In the genomic region with DNA sequence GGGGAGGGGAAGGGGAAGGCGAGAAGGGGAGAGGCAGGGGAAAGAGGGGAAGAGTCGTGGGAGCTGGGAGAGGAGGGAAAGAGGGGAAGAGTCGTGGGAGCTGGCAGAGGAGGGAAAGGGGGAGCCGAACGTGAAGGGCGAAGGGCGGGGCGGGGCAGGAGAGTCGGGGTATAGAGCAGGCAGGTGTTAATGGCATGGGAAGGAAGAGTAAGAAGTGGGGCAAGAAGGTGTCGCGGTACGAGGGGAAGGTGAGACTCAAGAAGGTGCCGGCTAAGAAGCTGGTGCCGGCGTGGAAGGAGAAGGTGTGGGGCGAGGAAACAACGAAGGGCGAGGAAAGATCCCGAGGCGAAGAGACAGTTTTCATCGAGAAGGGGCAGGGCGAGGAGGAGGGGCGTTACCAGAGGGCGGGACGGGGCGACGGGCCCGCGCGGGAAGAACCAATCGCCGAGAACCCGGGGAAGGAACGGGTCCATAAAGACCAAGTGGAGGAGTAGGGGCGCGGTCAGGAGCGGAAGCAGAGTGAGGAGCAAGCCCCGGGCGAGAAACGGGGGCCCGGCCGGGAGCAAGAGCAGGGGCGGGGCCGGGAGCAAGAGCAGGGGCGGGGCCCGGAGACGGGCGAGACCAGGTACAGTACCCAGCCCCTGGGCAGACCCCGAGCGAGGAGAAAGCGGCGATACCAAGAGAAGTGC, we compare ENCODE assay signal across 8 cellular contexts. TPM values are rescaled to one million over a fixed set of nuclear protein-coding genes. Genes with fewer than 3 reads are reported as not detected.
DNase-seq lines count a peak whose midpoint lies in the region; ATAC-seq, FAIRE-seq and TF ChIP-seq lines count a peak whose summit lies in the region.

No MANE protein-coding gene starts in this region.

- H3K9ac ChIP-seq in HepG2 (ENCODE audit: insufficient read depth, low read depth, low read length): peak overlapping the region; percentile 48

- H3K27me3 ChIP-seq in HepG2 (ENCODE audit: control insufficient read depth in 1 of 2, insufficient read depth in 2 of 2, low read length in 2 of 2): no peaks in the 10 kb centered on the region

- ATAC-seq in GM19372 (IDR thresholded peaks at IDR 0.05; ENCODE audit: low read depth, unreplicated experiment): peak; percentile 64
- ATAC-seq in HG03520 (IDR thresholded peaks at IDR 0.05; ENCODE audit: unreplicated experiment): peak; percentile 52
- ATAC-seq in HepG2: peak; percentile 89

- no peaks in the 10 kb centered on the region for H3K9me3 ChIP-seq in HepG2 (ENCODE audit: low read length)

- no TSS peak for BruUV-seq in HepG2 (replicated peaks; lab: Mats Ljungman, UMichigan)

- FAIRE-seq in HepG2 (lab: Jason Lieb, UNC): peak; percentile 4

- TF ChIP-seq CTCF in C4-2B (conservative IDR thresholded peaks at IDR 0.05) (no peak), HepG2 (CRISPR knock-in tag; IDR thresholded peaks at IDR 0.05) (no peak)

- H3K27ac ChIP-seq in C4-2B (peak overlapping the region; percentile 66), HepG2 (ENCODE audit: extremely low read length, insufficient read depth, low read length) (peak overlapping the region; percentile 42)

- no peak for TF ChIP-seq EP300 in HepG2 (IDR thresholded peaks at IDR 0.05; ENCODE audit: low read depth in 2 of 2, low read length in 2 of 2)
- no peak for TF ChIP-seq EP300 in HepG2 (CRISPR knock-in tag; IDR thresholded peaks at IDR 0.05; ENCODE audit: borderline replicate concordance)

- no peaks in the 10 kb centered on the region for H3K79me2 ChIP-seq in HepG2 (ENCODE audit: insufficient read depth, low read length)

- peaks cover 10% of the 10 kb centered on the region for H3K4me1 ChIP-seq in HepG2 (ENCODE audit: insufficient read depth, low read length)

- TF ChIP-seq POLR2A in HepG2 (IDR thresholded peaks at IDR 0.05; ENCODE audit: insufficient read depth in 1 of 2, low read depth in 2 of 2, low read length in 2 of 2): no peak

- intact Hi-C loops in HepG2 (cut with micrococcal nuclease; ENCODE audit: unreplicated experiment): loop anchor here (1.0 to 2.0 kb wide), 2 partner anchors 38 to 101 kb away; a partner anchor contains a TSS

- POLR2A ChIA-PET in HepG2 (lab: Yijun Ruan, JAX): interaction anchor here (2.1 kb wide), 1 partner anchor 38 kb away, joined by 25 read pairs; a partner anchor contains a TSS

- no peak for TF ChIP-seq RAD21 in HepG2 (CRISPR knock-in tag; IDR thresholded peaks at IDR 0.05)

- peak overlapping the region; percentile 99 for H3K4me2 ChIP-seq in HepG2 (ENCODE audit: low read depth, low read length)

- CTCF ChIA-PET in HepG2 (lab: Yijun Ruan, JAX; ENCODE audit: low intra/inter-chr PET ratio, low total read pairs): interaction anchor here (3.5 to 4.0 kb wide), 2 partner anchors 91 to 102 kb away, joined by 27 to 62 read pairs; no protein-coding TSS in a partner anchor

- in situ Hi-C loops in HepG2 (cut with HindIII; ENCODE audit: extremely low pct_ligation_motif_present, low pct_unique_long_range_greater_than_20kb): no loop called here

- no peaks in the 10 kb centered on the region for H3K36me3 ChIP-seq in HepG2 (replicated peaks in 1 of 2; ENCODE audit: control insufficient read depth in 1 of 2, insufficient read depth in 2 of 2, low read length in 2 of 2)

- H4K20me1 ChIP-seq in HepG2 (ENCODE audit: insufficient read depth, low read length): no peaks in the 10 kb centered on the region

- H2AFZ ChIP-seq in HepG2 (ENCODE audit: low read length): peak overlapping the region; percentile 83

- peak overlapping the region; percentile 74 to 85 (median 75) for H3K4me3 ChIP-seq in HepG2 (replicated peaks in 1 of 3; ENCODE audit: insufficient read depth in 1 of 3, low read depth in 2 of 3, low read length in 3 of 3)

- peak; percentile 99 for DNase-seq in NCI-H69 (lab: John Stamatoyannopoulos, UW)
- peak; percentile 93 for DNase-seq in activated CD4-positive, alpha-beta T cell treated with anti-CD3 and anti-CD28 coated beads, Interleukin-2, amount 50 U/mL, for 1 hour
- DNase-seq in dedifferentiated amniotic fluid mesenchymal stem cell (ENCODE audit: extremely low spot score): peak; percentile 94
- peak; percentile 86 for DNase-seq in HepG2 (ENCODE audit: low spot score)
- peak; percentile 93 for DNase-seq in stimulated activated CD4-positive, alpha-beta T cell treated with anti-CD3 and anti-CD28 coated beads, Interleukin-2, amount 100 ng/mL, for 4 hours (ENCODE audit: low read depth)

- WGBS in HepG2 (ENCODE audit: low lambda C conversion rate): 1% methylated on average over 52 of the region's 52 CpGs

RNA-seq across cellular contexts. Expression of a gene that starts 0.5 kb away (rescaled TPM):
- total RNA-seq in HepG2 (2016; rRNA removed; fragmentation: Illumina TruSeq; extraction: Trizol): 0.21 and 1.0 TPM in 2 replicates
- total RNA-seq in HepG2 (2016; cell fraction: cytosol; rRNA removed; fragmentation: Illumina TruSeq; extraction: Trizol; ENCODE audit: low read depth): 0.10 and 0.26 TPM in 2 replicates
- total RNA-seq in HepG2 (2016; cell fraction: insoluble cytoplasmic fraction; rRNA removed; fragmentation: Illumina TruSeq; extraction: Trizol): 0.43 TPM in 1 of 2 replicates, not detected in the other
- 0.19 TPM in 1 of 2 replicates, not detected in the other for total RNA-seq in HepG2 (2016; cell fraction: membrane; rRNA removed; fragmentation: Illumina TruSeq; extraction: Trizol)
- 1.3 and 1.9 TPM in 2 replicates for total RNA-seq in HepG2 (2016; cell fraction: nucleus; rRNA removed; fragmentation: Illumina TruSeq; extraction: Trizol)
- polyA plus RNA-seq in HepG2 (2011; rRNA removed): 0.55 and 0.86 TPM in 2 replicates
- polyA plus RNA-seq in HepG2 (2011; cell fraction: cytosol; rRNA removed): 0.19 and 0.21 TPM in 2 replicates
- 3.8 and 4.6 TPM in 2 replicates for polyA plus RNA-seq in HepG2 (2011; cell fraction: nucleus; rRNA removed)
- polyA plus RNA-seq in HepG2 (2012): 0.71 and 0.78 TPM in 2 replicates
- 0.11 TPM in 1 of 2 replicates, not detected in the other for polyA plus RNA-seq in HepG2 (2016; cell fraction: cytosol; fragmentation: Illumina TruSeq; extraction: Trizol; ENCODE audit: low read depth)
- not detected in 2 replicates for polyA plus RNA-seq in HepG2 (2016; cell fraction: insoluble cytoplasmic fraction; fragmentation: Illumina TruSeq; extraction: Trizol; ENCODE audit: low read depth)
- 0.05 and 0.06 TPM in 2 replicates for polyA plus RNA-seq in HepG2 (2016; cell fraction: membrane; fragmentation: Illumina TruSeq; extraction: Trizol; ENCODE audit: low read depth)
- polyA plus RNA-seq in HepG2 (2016; cell fraction: nucleus; fragmentation: Illumina TruSeq; extraction: Trizol; ENCODE audit: insufficient read depth, low read depth): 0.44 and 0.88 TPM in 2 replicates
- 2.0 and 2.1 TPM in 2 replicates for polyA minus RNA-seq in HepG2 (2011; rRNA and poly(A)+ RNA removed; ENCODE audit: low replicate concordance)
- polyA minus RNA-seq in HepG2 (2011; cell fraction: cytosol; rRNA and poly(A)+ RNA removed): 0.18 and 0.30 TPM in 2 replicates
- 3.1 and 3.3 TPM in 2 replicates for polyA minus RNA-seq in HepG2 (2011; cell fraction: nucleus; rRNA and poly(A)+ RNA removed)

RNA-seq across cellular contexts. Expression of a gene that starts 16.4 kb away (rescaled TPM):
- total RNA-seq in HepG2 (2016; rRNA removed; fragmentation: Illumina TruSeq; extraction: Trizol): not detected in 2 replicates
- 0.10 TPM in 1 of 2 replicates, not detected in the other for total RNA-seq in HepG2 (2016; cell fraction: cytosol; rRNA removed; fragmentation: Illumina TruSeq; extraction: Trizol; ENCODE audit: low read depth)
- 0.02 TPM in 1 of 2 replicates, not detected in the other for total RNA-seq in HepG2 (2016; cell fraction: insoluble cytoplasmic fraction; rRNA removed; fragmentation: Illumina TruSeq; extraction: Trizol)
- not detected in 2 replicates for total RNA-seq in HepG2 (2016; cell fraction: membrane; rRNA removed; fragmentation: Illumina TruSeq; extraction: Trizol)
- 0.09 TPM in 1 of 2 replicates, not detected in the other for total RNA-seq in HepG2 (2016; cell fraction: nucleus; rRNA removed; fragmentation: Illumina TruSeq; extraction: Trizol)
- polyA plus RNA-seq in HepG2 (2011; rRNA removed): 0.03 TPM in 2 replicates
- 0.01 and 0.04 TPM in 2 replicates for polyA plus RNA-seq in HepG2 (2011; cell fraction: cytosol; rRNA removed)
- 0.02 TPM in 1 of 2 replicates, not detected in the other for polyA plus RNA-seq in HepG2 (2011; cell fraction: nucleus; rRNA removed)
- polyA plus RNA-seq in HepG2 (2012): 0.04 TPM in 2 replicates
- 0.01 TPM in 1 of 2 replicates, not detected in the other for polyA plus RNA-seq in HepG2 (2016; cell fraction: cytosol; fragmentation: Illumina TruSeq; extraction: Trizol; ENCODE audit: low read depth)
- not detected in 2 replicates for polyA plus RNA-seq in HepG2 (2016; cell fraction: insoluble cytoplasmic fraction; fragmentation: Illumina TruSeq; extraction: Trizol; ENCODE audit: low read depth)
- polyA plus RNA-seq in HepG2 (2016; cell fraction: membrane; fragmentation: Illumina TruSeq; extraction: Trizol; ENCODE audit: low read depth): not detected in 2 replicates
- polyA plus RNA-seq in HepG2 (2016; cell fraction: nucleus; fragmentation: Illumina TruSeq; extraction: Trizol; ENCODE audit: insufficient read depth, low read depth): 0.12 TPM in 1 of 2 replicates, not detected in the other
- 0.07 and 0.12 TPM in 2 replicates for polyA minus RNA-seq in HepG2 (2011; rRNA and poly(A)+ RNA removed; ENCODE audit: low replicate concordance)
- polyA minus RNA-seq in HepG2 (2011; cell fraction: cytosol; rRNA and poly(A)+ RNA removed): not detected in 2 replicates
- not detected in 2 replicates for polyA minus RNA-seq in HepG2 (2011; cell fraction: nucleus; rRNA and poly(A)+ RNA removed)

RNA-seq across cellular contexts. Expression of a gene that starts 20.3 kb away (rescaled TPM):
- 22.1 and 41.4 TPM in 2 replicates for total RNA-seq in HepG2 (2016; rRNA removed; fragmentation: Illumina TruSeq; extraction: Trizol)
- 12.1 and 13.3 TPM in 2 replicates for total RNA-seq in HepG2 (2016; cell fraction: cytosol; rRNA removed; fragmentation: Illumina TruSeq; extraction: Trizol; ENCODE audit: low read depth)
- total RNA-seq in HepG2 (2016; cell fraction: insoluble cytoplasmic fraction; rRNA removed; fragmentation: Illumina TruSeq; extraction: Trizol): 22.4 and 41.9 TPM in 2 replicates
- total RNA-seq in HepG2 (2016; cell fraction: membrane; rRNA removed; fragmentation: Illumina TruSeq; extraction: Trizol): 14.7 and 18.6 TPM in 2 replicates
- 27.0 and 34.8 TPM in 2 replicates for total RNA-seq in HepG2 (2016; cell fraction: nucleus; rRNA removed; fragmentation: Illumina TruSeq; extraction: Trizol)
- polyA plus RNA-seq in HepG2 (2011; rRNA removed): 85.2 and 95.6 TPM in 2 replicates
- polyA plus RNA-seq in HepG2 (2011; cell fraction: cytosol; rRNA removed): 78.6 and 141 TPM in 2 replicates
- polyA plus RNA-seq in HepG2 (2011; cell fraction: nucleus; rRNA removed): 73.7 and 97.1 TPM in 2 replicates
- 33.8 and 38.8 TPM in 2 replicates for polyA plus RNA-seq in HepG2 (2012)
- polyA plus RNA-seq in HepG2 (2016; cell fraction: cytosol; fragmentation: Illumina TruSeq; extraction: Trizol; ENCODE audit: low read depth): 19.2 and 22.6 TPM in 2 replicates
- 24.5 and 27.8 TPM in 2 replicates for polyA plus RNA-seq in HepG2 (2016; cell fraction: insoluble cytoplasmic fraction; fragmentation: Illumina TruSeq; extraction: Trizol; ENCODE audit: low read depth)
- 17.9 and 18.5 TPM in 2 replicates for polyA plus RNA-seq in HepG2 (2016; cell fraction: membrane; fragmentation: Illumina TruSeq; extraction: Trizol; ENCODE audit: low read depth)
- 58.4 and 61.4 TPM in 2 replicates for polyA plus RNA-seq in HepG2 (2016; cell fraction: nucleus; fragmentation: Illumina TruSeq; extraction: Trizol; ENCODE audit: insufficient read depth, low read depth)
- polyA minus RNA-seq in HepG2 (2011; rRNA and poly(A)+ RNA removed; ENCODE audit: low replicate concordance): 67.3 and 95.2 TPM in 2 replicates
- 29.1 and 32.2 TPM in 2 replicates for polyA minus RNA-seq in HepG2 (2011; cell fraction: cytosol; rRNA and poly(A)+ RNA removed)
- 7.9 and 10.6 TPM in 2 replicates for polyA minus RNA-seq in HepG2 (2011; cell fraction: nucleus; rRNA and poly(A)+ RNA removed)

RNA-seq across cellular contexts. Expression of a gene that starts 32.0 kb away (rescaled TPM):
- 2.8 and 3.3 TPM in 2 replicates for total RNA-seq in HepG2 (2016; rRNA removed; fragmentation: Illumina TruSeq; extraction: Trizol)
- 6.4 and 6.6 TPM in 2 replicates for total RNA-seq in HepG2 (2016; cell fraction: cytosol; rRNA removed; fragmentation: Illumina TruSeq; extraction: Trizol; ENCODE audit: low read depth)
- total RNA-seq in HepG2 (2016; cell fraction: insoluble cytoplasmic fraction; rRNA removed; fragmentation: Illumina TruSeq; extraction: Trizol): 2.5 and 4.8 TPM in 2 replicates
- total RNA-seq in HepG2 (2016; cell fraction: membrane; rRNA removed; fragmentation: Illumina TruSeq; extraction: Trizol): 4.6 and 6.3 TPM in 2 replicates
- 3.4 and 3.9 TPM in 2 replicates for total RNA-seq in HepG2 (2016; cell fraction: nucleus; rRNA removed; fragmentation: Illumina TruSeq; extraction: Trizol)
- 2.5 and 3.2 TPM in 2 replicates for polyA plus RNA-seq in HepG2 (2011; rRNA removed)
- 4.3 and 4.5 TPM in 2 replicates for polyA plus RNA-seq in HepG2 (2011; cell fraction: cytosol; rRNA removed)
- 1.1 and 1.5 TPM in 2 replicates for polyA plus RNA-seq in HepG2 (2011; cell fraction: nucleus; rRNA removed)
- 1.5 and 3.1 TPM in 2 replicates for polyA plus RNA-seq in HepG2 (2012)
- polyA plus RNA-seq in HepG2 (2016; cell fraction: cytosol; fragmentation: Illumina TruSeq; extraction: Trizol; ENCODE audit: low read depth): 7.0 and 8.9 TPM in 2 replicates
- 3.1 and 5.6 TPM in 2 replicates for polyA plus RNA-seq in HepG2 (2016; cell fraction: insoluble cytoplasmic fraction; fragmentation: Illumina TruSeq; extraction: Trizol; ENCODE audit: low read depth)
- polyA plus RNA-seq in HepG2 (2016; cell fraction: membrane; fragmentation: Illumina TruSeq; extraction: Trizol; ENCODE audit: low read depth): 4.1 and 4.8 TPM in 2 replicates
- polyA plus RNA-seq in HepG2 (2016; cell fraction: nucleus; fragmentation: Illumina TruSeq; extraction: Trizol; ENCODE audit: insufficient read depth, low read depth): 2.8 TPM in 1 of 2 replicates, not detected in the other
- polyA minus RNA-seq in HepG2 (2011; rRNA and poly(A)+ RNA removed; ENCODE audit: low replicate concordance): 14.8 TPM in 1 of 2 replicates, not detected in the other
- polyA minus RNA-seq in HepG2 (2011; cell fraction: cytosol; rRNA and poly(A)+ RNA removed): not detected in 2 replicates
- 1.2 TPM in 1 of 2 replicates, not detected in the other for polyA minus RNA-seq in HepG2 (2011; cell fraction: nucleus; rRNA and poly(A)+ RNA removed)

RNA-seq across cellular contexts. Expression of a gene that starts 38.3 kb away (rescaled TPM):
- 162 and 182 TPM in 2 replicates for total RNA-seq in HepG2 (2016; rRNA removed; fragmentation: Illumina TruSeq; extraction: Trizol)
- 33.9 and 38.1 TPM in 2 replicates for total RNA-seq in HepG2 (2016; cell fraction: cytosol; rRNA removed; fragmentation: Illumina TruSeq; extraction: Trizol; ENCODE audit: low read depth)
- total RNA-seq in HepG2 (2016; cell fraction: insoluble cytoplasmic fraction; rRNA removed; fragmentation: Illumina TruSeq; extraction: Trizol): 152 and 200 TPM in 2 replicates
- 48.9 and 51.9 TPM in 2 replicates for total RNA-seq in HepG2 (2016; cell fraction: membrane; rRNA removed; fragmentation: Illumina TruSeq; extraction: Trizol)
- 54.2 and 57.6 TPM in 2 replicates for total RNA-seq in HepG2 (2016; cell fraction: nucleus; rRNA removed; fragmentation: Illumina TruSeq; extraction: Trizol)
- 296 and 301 TPM in 2 replicates for polyA plus RNA-seq in HepG2 (2011; rRNA removed)
- polyA plus RNA-seq in HepG2 (2011; cell fraction: cytosol; rRNA removed): 291 and 381 TPM in 2 replicates
- 94.6 and 107 TPM in 2 replicates for polyA plus RNA-seq in HepG2 (2011; cell fraction: nucleus; rRNA removed)
- 96.4 and 131 TPM in 2 replicates for polyA plus RNA-seq in HepG2 (2012)
- 42.7 and 43.8 TPM in 2 replicates for polyA plus RNA-seq in HepG2 (2016; cell fraction: cytosol; fragmentation: Illumina TruSeq; extraction: Trizol; ENCODE audit: low read depth)
- polyA plus RNA-seq in HepG2 (2016; cell fraction: insoluble cytoplasmic fraction; fragmentation: Illumina TruSeq; extraction: Trizol; ENCODE audit: low read depth): 227 and 233 TPM in 2 replicates
- 48.1 and 50.0 TPM in 2 replicates for polyA plus RNA-seq in HepG2 (2016; cell fraction: membrane; fragmentation: Illumina TruSeq; extraction: Trizol; ENCODE audit: low read depth)
- polyA plus RNA-seq in HepG2 (2016; cell fraction: nucleus; fragmentation: Illumina TruSeq; extraction: Trizol; ENCODE audit: insufficient read depth, low read depth): 103 and 107 TPM in 2 replicates
- polyA minus RNA-seq in HepG2 (2011; rRNA and poly(A)+ RNA removed; ENCODE audit: low replicate concordance): 239 and 250 TPM in 2 replicates
- polyA minus RNA-seq in HepG2 (2011; cell fraction: cytosol; rRNA and poly(A)+ RNA removed): 71.2 and 79.0 TPM in 2 replicates
- polyA minus RNA-seq in HepG2 (2011; cell fraction: nucleus; rRNA and poly(A)+ RNA removed): 39.3 and 41.1 TPM in 2 replicates

Comparison
In these comparisons a context has a peak if more than half of its experiments do, and no peak if none do; other contexts are left out.
1. Peak in every context shown above with its lines: DNase-seq, ATAC-seq, H3K4me3 ChIP-seq and H3K27ac ChIP-seq.